Comparison of ENCODE assay signal across 9 cellular contexts in genomic region chr9:110452227-110452801, GRCh38.
DNase-seq lines count a peak whose midpoint lies in the region; ATAC-seq, FAIRE-seq and TF ChIP-seq lines count a peak whose summit lies in the region.
"Had no signal": no experiment of that assay in that cellular context is flagged by ENCODE, and none has a peak within 500 bp of the region (broad histone marks: within the 10 kb centered on the region; RNA-seq: fewer than 3 reads in every experiment).

No MANE protein-coding gene starts in this region.

- no peak overlapping the region for H4K8ac ChIP-seq in mesenchymal stem cell (ENCODE audit: low read length)

- intact Hi-C loops in CD4-positive, alpha-beta T cell (cut with DNase I, micrococcal nuclease), result no loop called here

- H3K4ac ChIP-seq in mesenchymal stem cell (ENCODE audit: low read depth in 1 of 2, low read length in 2 of 2), result no peak overlapping the region

- in situ Hi-C loops in brain microvascular endothelial cell (cut with HindIII; ENCODE audit: low pct_ligation_motif_present, low sequenced_read_pairs), result no loop called here

- ATAC-seq in CD4-positive, alpha-beta T cell (ENCODE audit: poor library complexity), result no peak
- ATAC-seq in GM19452 (IDR thresholded peaks at IDR 0.05; ENCODE audit: unreplicated experiment), result no peak
- no peak for ATAC-seq in HG03097 (IDR thresholded peaks at IDR 0.05; ENCODE audit: low FRiP score, unreplicated experiment)

- H2BK12ac ChIP-seq in mesenchymal stem cell (ENCODE audit: low read length in 2 of 2), result no peak overlapping the region

- CTCF ChIA-PET in CD4-positive, alpha-beta T cell (lab: Charles Lee), result no interaction called here

- no peak overlapping the region for H3K4me3 ChIP-seq in brain microvascular endothelial cell (ENCODE audit: low read depth, low read length)
- H3K4me3 ChIP-seq in mesenchymal stem cell (ENCODE audit: insufficient read depth in 1 of 2, low read depth in 1 of 2, low read length in 2 of 2), result no peak overlapping the region

- no peak overlapping the region for H3K9ac ChIP-seq in mesenchymal stem cell (ENCODE audit: low read length)

- H3K27ac ChIP-seq in CD4-positive, alpha-beta T cell (ENCODE audit: low read depth, low read length), result no peak overlapping the region
- H3K27ac ChIP-seq in brain microvascular endothelial cell (no peak overlapping the region), mesenchymal stem cell (ENCODE audit: low read length, poor library complexity, severe bottlenecking) (no peak overlapping the region)

- no peak overlapping the region for H3K4me3 Mint-ChIP-seq in CD4-positive, alpha-beta T cell

- H2BK15ac ChIP-seq in mesenchymal stem cell (ENCODE audit: low read depth, poor library complexity, severe bottlenecking), result no peak overlapping the region

- no peak for FAIRE-seq in GM12891 (lab: Jason Lieb, UNC)

- no peak overlapping the region for H4K91ac ChIP-seq in mesenchymal stem cell (ENCODE audit: low read length)

- H3K36me3 ChIP-seq in brain microvascular endothelial cell (replicated peaks), result no peaks in the 10 kb centered on the region
- H3K36me3 ChIP-seq in mesenchymal stem cell (ENCODE audit: control insufficient read depth in 1 of 2, insufficient read depth in 2 of 2, low read depth in 1 of 2, low read length in 2 of 2), result peaks cover 0 to 55% of the 10 kb centered on the region in 2 experiments

- no peaks in the 10 kb centered on the region for H3K36me3 Mint-ChIP-seq in CD4-positive, alpha-beta T cell (ENCODE audit: low read depth)

- H3K79me1 ChIP-seq in mesenchymal stem cell (replicated peaks; ENCODE audit: low read length, poor library complexity, severe bottlenecking), result no peaks in the 10 kb centered on the region

- peaks cover 17% of the 10 kb centered on the region for H3K27me3 Mint-ChIP-seq in CD4-positive, alpha-beta T cell

- H3K18ac ChIP-seq in mesenchymal stem cell (ENCODE audit: low read depth in 1 of 2, low read length in 2 of 2), result no peak overlapping the region

- no peak overlapping the region for H3K27ac Mint-ChIP-seq in CD4-positive, alpha-beta T cell

- WGBS in mesenchymal stem cell, result 35% methylated on average over 2 of the region's 3 CpGs

- H2AFZ ChIP-seq in mesenchymal stem cell (ENCODE audit: low read depth, low read length), result no peak overlapping the region

- no peak overlapping the region for H2BK120ac ChIP-seq in mesenchymal stem cell (ENCODE audit: low read depth, low read length)

- H3K4me2 ChIP-seq in mesenchymal stem cell (ENCODE audit: low read length, poor library complexity, severe bottlenecking), result no peak overlapping the region

- no peak overlapping the region for H3K14ac ChIP-seq in mesenchymal stem cell (ENCODE audit: low read length in 2 of 2)

- no peak overlapping the region for H3K23ac ChIP-seq in mesenchymal stem cell (ENCODE audit: low read length in 2 of 2)

- H2BK5ac ChIP-seq in mesenchymal stem cell (ENCODE audit: low read depth, low read length, poor library complexity, severe bottlenecking), result no peak overlapping the region

- H3K27me3 ChIP-seq in CD4-positive, alpha-beta T cell (ENCODE audit: control insufficient read depth, insufficient read depth, low read length), result peaks cover 3% of the 10 kb centered on the region
- H3K27me3 ChIP-seq in brain microvascular endothelial cell (replicated peaks), result no peaks in the 10 kb centered on the region
- no peaks in the 10 kb centered on the region for H3K27me3 ChIP-seq in mesenchymal stem cell (ENCODE audit: control insufficient read depth in 1 of 2, insufficient read depth in 1 of 2, low read length in 2 of 2)

- TF ChIP-seq CTCF in CD4-positive, alpha-beta T cell (IDR thresholded peaks at IDR 0.05), result peak; percentile 28
- TF ChIP-seq CTCF in brain microvascular endothelial cell (IDR thresholded peaks at IDR 0.05; ENCODE audit: low read depth, low read length, missing control alignments), result peak; percentile 31

- TF ChIP-seq POLR2A in GM12891 (IDR thresholded peaks at IDR 0.05; ENCODE audit: low read depth, low read length), result no peak

- no peaks in the 10 kb centered on the region for H3K4me1 Mint-ChIP-seq in CD4-positive, alpha-beta T cell (ENCODE audit: low read depth)

- H3K4me1 ChIP-seq in mesenchymal stem cell (ENCODE audit: control insufficient read depth, insufficient read depth, low read depth, low read length), result no peaks in the 10 kb centered on the region

- H3K9me3 Mint-ChIP-seq in CD4-positive, alpha-beta T cell, result no peaks in the 10 kb centered on the region

- POLR2A ChIA-PET in CD4-positive, alpha-beta T cell (lab: Charles Lee), result no interaction called here

- no peak overlapping the region for H2AK5ac ChIP-seq in mesenchymal stem cell (ENCODE audit: low read length, severe bottlenecking)

- no peaks in the 10 kb centered on the region for H3K9me3 ChIP-seq in CD4-positive, alpha-beta T cell (ENCODE audit: control insufficient read depth, low read length)
- H3K9me3 ChIP-seq in mesenchymal stem cell (ENCODE audit: control insufficient read depth, low read length), result peaks cover 6% of the 10 kb centered on the region

- DNase-seq in CD4-positive, alpha-beta T cell, result no peak
- peak; percentile 20 for DNase-seq in LHCN-M2 (ENCODE audit: low read depth)
- DNase-seq in brain microvascular endothelial cell, result no peak
- DNase-seq in mesenchymal stem cell, result peak; percentile 19
- DNase-seq in middle frontal gyrus (ENCODE audit: extremely low spot score, low spot score), result no peak
- DNase-seq in GM12891 (ENCODE audit: insufficient read length, low spot score), result no peak
- DNase-seq: activated CD8-positive, alpha-beta memory T cell treated with anti-CD3 and anti-CD28 coated beads, Interleukin-2, amount 50 U/mL, for 4 hours had no signal

TF ChIP-seq in GM12891, 5 proteins besides CTCF, POLR2A, EP300 and RAD21:
- TF ChIP-seq TAF1 (IDR thresholded peaks at IDR 0.05; ENCODE audit: low read depth, low read length), result no peak
- no peak for TF ChIP-seq POLR2AphosphoS5 (IDR thresholded peaks at IDR 0.05; ENCODE audit: low read depth, low read length)
- no peak for TF ChIP-seq POU2F2 (IDR thresholded peaks at IDR 0.05; ENCODE audit: low read depth, low read length)
- no peak for TF ChIP-seq PAX5 (IDR thresholded peaks at IDR 0.05; ENCODE audit: insufficient read depth, low read length, severe bottlenecking)
- TF ChIP-seq SPI1 (IDR thresholded peaks at IDR 0.05; ENCODE audit: low read depth, low read length), result no peak

Comparison
In these comparisons a context has a peak if more than half of its experiments do, and no peak if none do; other contexts are left out.
1. DNase-seq: peak in LHCN-M2 (single experiment) and mesenchymal stem cell (single experiment); none in CD4-positive, alpha-beta T cell (0 of 10), brain microvascular endothelial cell (single experiment), middle frontal gyrus (single experiment) and GM12891 (single experiment).